Comparison of ENCODE assay signal across 20 cellular contexts in genomic region chr10:293636-294035, GRCh38.
DNase-seq lines count a peak whose midpoint lies in the region; ATAC-seq and TF ChIP-seq lines count a peak whose summit lies in the region.
"Had no signal": no experiment of that assay in that cellular context is flagged by ENCODE, and none has a peak within 500 bp of the region (broad histone marks: within the 10 kb centered on the region; RNA-seq: fewer than 3 reads in every experiment).

No MANE protein-coding gene starts in this region.

- intact Hi-C loops in sigmoid colon (cut with DNase I), result no loop called here
- intact Hi-C loops in CD14-positive monocyte (cut with micrococcal nuclease), result no loop called here

- DNase-seq in COLO829 (ENCODE audit: low spot score) (peak; percentile 4), SK-MEL-5 (ENCODE audit: low read depth, low spot score) (peak; percentile 37), foreskin melanocyte (peak; percentile 78), sigmoid colon (peak; percentile 4), CD14-positive monocyte (ENCODE audit: low spot score) (no peak), NCI-H2227 (lab: John Stamatoyannopoulos, UW; ENCODE audit: unreplicated experiment) (no peak)
- DNase-seq: DND-41, GDM1, Kasumi-1, MG63, NCI-H1048, NCI-H1436, NCI-H2029, NCI-H2171 treated with DMSO at 0.1 percent for 48 hours, NCI-H446 treated with DMSO at 0.1 percent for 48 hours, SHP77 treated with DMSO at 0.1 percent for 48 hours had no signal

- no peaks in the 10 kb centered on the region for H3K4me1 Mint-ChIP-seq in CD14-positive monocyte

- TF ChIP-seq CTCF in sigmoid colon (IDR thresholded peaks at IDR 0.05) (no peak), CD14-positive monocyte (IDR thresholded peaks at IDR 0.05) (no peak)

- peaks cover 0 to 4% (median 0%) of the 10 kb centered on the region in 7 donors for H3K9me3 Mint-ChIP-seq in CD14-positive monocyte

- no peaks in the 10 kb centered on the region for H3K36me3 Mint-ChIP-seq in CD14-positive monocyte

- H3K27ac Mint-ChIP-seq in CD14-positive monocyte, result no peak overlapping the region

- H3K4me1 ChIP-seq in sigmoid colon, result peaks cover 0 to 13% (median 11%) of the 10 kb centered on the region in 4 donors
- H3K4me1 ChIP-seq: HAP-1 had no signal

- H3K27me3 Mint-ChIP-seq in CD14-positive monocyte (ENCODE audit: low read depth in 3 of 3), result peaks cover 2 to 9% (median 6%) of the 10 kb centered on the region in 3 donors

- peaks cover 6 to 36% (median 18%) of the 10 kb centered on the region in 4 donors for H3K36me3 ChIP-seq in sigmoid colon
- H3K36me3 ChIP-seq: HAP-1 had no signal

- no peak overlapping the region for H3K27ac ChIP-seq in sigmoid colon
- H3K27ac ChIP-seq: A549 had no signal

- no peaks in the 10 kb centered on the region for H3K9me3 ChIP-seq in sigmoid colon
- H3K9me3 ChIP-seq: A549, HAP-1, MG63 had no signal

- no peak overlapping the region for H3K4me3 ChIP-seq in sigmoid colon
- H3K4me3 ChIP-seq: A549, HAP-1, MG63 had no signal

- in situ Hi-C loops in SK-MEL-5 (cut with HindIII; ENCODE audit: low pct_unique_long_range_greater_than_20kb, low sequenced_read_pairs), result no loop called here

- no peak for ATAC-seq in HG02970 (IDR thresholded peaks at IDR 0.05; ENCODE audit: low FRiP score, unreplicated experiment)
- ATAC-seq: A549, SK-N-SH treated with all-trans-retinoic acid at 6 μM for 48 hours had no signal

- 82 to 89% methylated on average over 4 of the region's 4 CpGs for WGBS in sigmoid colon, 2 donors

- no peak for TF ChIP-seq POLR2A in sigmoid colon (IDR thresholded peaks at IDR 0.05)

- H3K27me3 ChIP-seq in sigmoid colon, result no peaks in the 10 kb centered on the region
- H3K27me3 ChIP-seq: MG63 had no signal

- H3K4me3 Mint-ChIP-seq in CD14-positive monocyte, result no peak overlapping the region

- no peak for TF ChIP-seq EP300 in sigmoid colon (IDR thresholded peaks at IDR 0.05)

Comparison
In these comparisons a context has a peak if more than half of its experiments do, and no peak if none do; other contexts are left out.
1. DNase-seq: peak in COLO829 (single experiment), SK-MEL-5 (single experiment), foreskin melanocyte (single experiment) and sigmoid colon (single experiment); none in CD14-positive monocyte (single experiment) and NCI-H2227 (single experiment).